ENCODE assay signal across 1 cellular context in the genomic region with DNA sequence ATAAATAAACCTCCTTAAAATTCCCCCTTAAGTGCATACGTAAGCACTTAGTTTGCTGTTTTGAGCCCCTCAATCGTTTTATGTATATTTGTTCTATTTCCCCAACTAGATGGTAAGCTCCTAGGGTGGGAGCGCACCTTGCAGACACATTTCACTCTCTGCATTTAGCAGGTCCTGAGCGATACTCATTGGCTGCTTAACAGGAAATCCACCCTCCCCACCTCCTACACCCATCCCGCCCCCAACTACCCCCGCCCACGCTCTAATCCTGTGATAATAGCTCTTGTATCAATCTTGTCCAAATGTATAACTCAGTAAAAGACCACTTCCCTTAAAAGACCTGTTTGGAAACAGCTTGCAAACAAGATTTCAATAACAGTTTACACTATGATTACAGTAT.
A peak's percentile ranks its signal among the peaks of the same experiment; 100 is the strongest.
TF ChIP-seq lines count a peak whose summit lies in the region.

No MANE protein-coding gene starts in this region.

TF ChIP-seq in K562, 482 proteins besides CTCF, POLR2A, EP300 and RAD21:
- TF ChIP-seq FOXJ2 (tag; IDR thresholded peaks at IDR 0.05) (no peak), KLF13 (tag; IDR thresholded peaks at IDR 0.05; ENCODE audit: borderline replicate concordance, low read depth) (no peak), ZBTB17 (CRISPR knock-in tag; IDR thresholded peaks at IDR 0.05) (no peak), RBM39 (optimal IDR thresholded peaks at IDR 0.05; ENCODE audit: low read depth, low read length) (no peak), NFYB (IDR thresholded peaks at IDR 0.05; ENCODE audit: extremely low read depth, insufficient read length) (peak; percentile 17), SPI1 (IDR thresholded peaks at IDR 0.05; ENCODE audit: borderline replicate concordance, low read depth, low read length) (no peak), ZNF57 (CRISPR knock-in tag; IDR thresholded peaks at IDR 0.05) (no peak), MTA3 (IDR thresholded peaks at IDR 0.05; ENCODE audit: borderline replicate concordance) (no peak), FOXK2 (conservative IDR thresholded peaks at IDR 0.05 in 1 of 2, IDR thresholded peaks at IDR 0.05 in 1 of 2; ENCODE audit: low read depth in 2 of 2) (no peak), CBX5 (IDR thresholded peaks at IDR 0.05; ENCODE audit: borderline replicate concordance, low read depth) (no peak), CEBPG (CRISPR knock-in tag; IDR thresholded peaks at IDR 0.05) (no peak), CEBPG (tag; conservative IDR thresholded peaks at IDR 0.05 in 1 of 2, IDR thresholded peaks at IDR 0.05 in 1 of 2) (no peak), HDAC6 (IDR thresholded peaks at IDR 0.05; ENCODE audit: low read depth, low read length) (no peak), SOX6 (IDR thresholded peaks at IDR 0.05) (no peak), FOXK1 (CRISPR knock-in tag; IDR thresholded peaks at IDR 0.05; ENCODE audit: borderline replicate concordance) (no peak), MAFK (IDR thresholded peaks at IDR 0.05; ENCODE audit: low read length) (peak; percentile 19; the same call in 1 of the 2 replicates), ZNF12 (CRISPR knock-in tag; IDR thresholded peaks at IDR 0.05) (no peak), MBD2 (IDR thresholded peaks at IDR 0.05; ENCODE audit: borderline replicate concordance, low read depth) (no peak), STAT5A (IDR thresholded peaks at IDR 0.05; ENCODE audit: borderline replicate concordance, low read length) (no peak), ZNF316 (IDR thresholded peaks at IDR 0.05) (peak; percentile 28; the same call in 1 of the 2 replicates), FOXA1 (IDR thresholded peaks at IDR 0.05; ENCODE audit: borderline replicate concordance) (no peak), EGR1 (conservative IDR thresholded peaks at IDR 0.05) (peak; percentile 81), MAFF (IDR thresholded peaks at IDR 0.05; ENCODE audit: low read length) (peak; percentile 7; the same call in 1 of the 2 replicates)
- TF ChIP-seq, protein P1, sequence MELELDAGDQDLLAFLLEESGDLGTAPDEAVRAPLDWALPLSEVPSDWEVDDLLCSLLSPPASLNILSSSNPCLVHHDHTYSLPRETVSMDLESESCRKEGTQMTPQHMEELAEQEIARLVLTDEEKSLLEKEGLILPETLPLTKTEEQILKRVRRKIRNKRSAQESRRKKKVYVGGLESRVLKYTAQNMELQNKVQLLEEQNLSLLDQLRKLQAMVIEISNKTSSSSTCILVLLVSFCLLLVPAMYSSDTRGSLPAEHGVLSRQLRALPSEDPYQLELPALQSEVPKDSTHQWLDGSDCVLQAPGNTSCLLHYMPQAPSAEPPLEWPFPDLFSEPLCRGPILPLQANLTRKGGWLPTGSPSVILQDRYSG (tag; conservative IDR thresholded peaks at IDR 0.05; ENCODE audit: low read depth): no peak
- TF ChIP-seq, protein P2, sequence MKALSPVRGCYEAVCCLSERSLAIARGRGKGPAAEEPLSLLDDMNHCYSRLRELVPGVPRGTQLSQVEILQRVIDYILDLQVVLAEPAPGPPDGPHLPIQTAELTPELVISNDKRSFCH (CRISPR knock-in tag; IDR thresholded peaks at IDR 0.05): no peak
- TF ChIP-seq, protein P2 (tag; IDR thresholded peaks at IDR 0.05): no peak
- TF ChIP-seq, protein P3, sequence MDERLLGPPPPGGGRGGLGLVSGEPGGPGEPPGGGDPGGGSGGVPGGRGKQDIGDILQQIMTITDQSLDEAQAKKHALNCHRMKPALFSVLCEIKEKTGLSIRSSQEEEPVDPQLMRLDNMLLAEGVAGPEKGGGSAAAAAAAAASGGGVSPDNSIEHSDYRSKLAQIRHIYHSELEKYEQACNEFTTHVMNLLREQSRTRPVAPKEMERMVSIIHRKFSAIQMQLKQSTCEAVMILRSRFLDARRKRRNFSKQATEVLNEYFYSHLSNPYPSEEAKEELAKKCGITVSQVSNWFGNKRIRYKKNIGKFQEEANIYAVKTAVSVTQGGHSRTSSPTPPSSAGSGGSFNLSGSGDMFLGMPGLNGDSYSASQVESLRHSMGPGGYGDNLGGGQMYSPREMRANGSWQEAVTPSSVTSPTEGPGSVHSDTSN (CRISPR knock-in tag; IDR thresholded peaks at IDR 0.05; ENCODE audit: low read depth): no peak
- TF ChIP-seq, protein P3 (tag; conservative IDR thresholded peaks at IDR 0.05; ENCODE audit: low read depth): no peak
- TF ChIP-seq, protein P4, sequence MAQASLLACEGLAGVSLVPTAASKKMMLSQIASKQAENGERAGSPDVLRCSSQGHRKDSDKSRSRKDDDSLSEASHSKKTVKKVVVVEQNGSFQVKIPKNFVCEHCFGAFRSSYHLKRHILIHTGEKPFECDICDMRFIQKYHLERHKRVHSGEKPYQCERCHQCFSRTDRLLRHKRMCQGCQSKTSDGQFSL (CRISPR knock-in tag; IDR thresholded peaks at IDR 0.05): no peak
- TF ChIP-seq, protein P4 (tag; IDR thresholded peaks at IDR 0.05): no peak
- TF ChIP-seq, protein P5, sequence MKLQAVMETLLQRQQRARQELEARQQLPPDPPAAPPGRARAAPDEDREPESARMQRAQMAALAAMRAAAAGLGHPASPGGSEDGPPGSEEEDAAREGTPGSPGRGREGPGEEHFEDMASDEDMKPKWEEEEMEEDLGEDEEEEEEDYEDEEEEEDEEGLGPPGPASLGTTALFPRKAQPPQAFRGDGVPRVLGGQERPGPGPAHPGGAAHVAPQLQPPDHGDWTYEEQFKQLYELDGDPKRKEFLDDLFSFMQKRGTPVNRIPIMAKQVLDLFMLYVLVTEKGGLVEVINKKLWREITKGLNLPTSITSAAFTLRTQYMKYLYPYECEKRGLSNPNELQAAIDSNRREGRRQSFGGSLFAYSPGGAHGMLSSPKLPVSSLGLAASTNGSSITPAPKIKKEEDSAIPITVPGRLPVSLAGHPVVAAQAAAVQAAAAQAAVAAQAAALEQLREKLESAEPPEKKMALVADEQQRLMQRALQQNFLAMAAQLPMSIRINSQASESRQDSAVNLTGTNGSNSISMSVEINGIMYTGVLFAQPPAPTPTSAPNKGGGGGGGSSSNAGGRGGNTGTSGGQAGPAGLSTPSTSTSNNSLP (IDR thresholded peaks at IDR 0.05; ENCODE audit: borderline replicate concordance, low read depth, low read length): no peak
- TF ChIP-seq, protein P6, sequence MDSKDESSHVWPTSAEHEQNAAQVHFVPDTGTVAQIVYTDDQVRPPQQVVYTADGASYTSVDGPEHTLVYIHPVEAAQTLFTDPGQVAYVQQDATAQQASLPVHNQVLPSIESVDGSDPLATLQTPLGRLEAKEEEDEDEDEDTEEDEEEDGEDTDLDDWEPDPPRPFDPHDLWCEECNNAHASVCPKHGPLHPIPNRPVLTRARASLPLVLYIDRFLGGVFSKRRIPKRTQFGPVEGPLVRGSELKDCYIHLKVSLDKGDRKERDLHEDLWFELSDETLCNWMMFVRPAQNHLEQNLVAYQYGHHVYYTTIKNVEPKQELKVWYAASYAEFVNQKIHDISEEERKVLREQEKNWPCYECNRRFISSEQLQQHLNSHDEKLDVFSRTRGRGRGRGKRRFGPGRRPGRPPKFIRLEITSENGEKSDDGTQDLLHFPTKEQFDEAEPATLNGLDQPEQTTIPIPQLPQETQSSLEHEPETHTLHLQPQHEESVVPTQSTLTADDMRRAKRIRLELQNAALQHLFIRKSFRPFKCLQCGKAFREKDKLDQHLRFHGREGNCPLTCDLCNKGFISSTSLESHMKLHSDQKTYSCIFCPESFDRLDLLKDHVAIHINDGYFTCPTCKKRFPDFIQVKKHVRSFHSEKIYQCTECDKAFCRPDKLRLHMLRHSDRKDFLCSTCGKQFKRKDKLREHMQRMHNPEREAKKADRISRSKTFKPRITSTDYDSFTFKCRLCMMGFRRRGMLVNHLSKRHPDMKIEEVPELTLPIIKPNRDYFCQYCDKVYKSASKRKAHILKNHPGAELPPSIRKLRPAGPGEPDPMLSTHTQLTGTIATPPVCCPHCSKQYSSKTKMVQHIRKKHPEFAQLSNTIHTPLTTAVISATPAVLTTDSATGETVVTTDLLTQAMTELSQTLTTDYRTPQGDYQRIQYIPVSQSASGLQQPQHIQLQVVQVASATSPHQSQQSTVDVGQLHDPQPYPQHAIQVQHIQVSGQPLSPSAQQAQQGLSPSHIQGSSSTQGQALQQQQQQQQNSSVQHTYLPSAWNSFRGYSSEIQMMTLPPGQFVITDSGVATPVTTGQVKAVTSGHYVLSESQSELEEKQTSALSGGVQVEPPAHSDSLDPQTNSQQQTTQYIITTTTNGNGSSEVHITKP (IDR thresholded peaks at IDR 0.05; ENCODE audit: partially characterized antibody): peak; percentile 18
- TF ChIP-seq, protein P7, sequence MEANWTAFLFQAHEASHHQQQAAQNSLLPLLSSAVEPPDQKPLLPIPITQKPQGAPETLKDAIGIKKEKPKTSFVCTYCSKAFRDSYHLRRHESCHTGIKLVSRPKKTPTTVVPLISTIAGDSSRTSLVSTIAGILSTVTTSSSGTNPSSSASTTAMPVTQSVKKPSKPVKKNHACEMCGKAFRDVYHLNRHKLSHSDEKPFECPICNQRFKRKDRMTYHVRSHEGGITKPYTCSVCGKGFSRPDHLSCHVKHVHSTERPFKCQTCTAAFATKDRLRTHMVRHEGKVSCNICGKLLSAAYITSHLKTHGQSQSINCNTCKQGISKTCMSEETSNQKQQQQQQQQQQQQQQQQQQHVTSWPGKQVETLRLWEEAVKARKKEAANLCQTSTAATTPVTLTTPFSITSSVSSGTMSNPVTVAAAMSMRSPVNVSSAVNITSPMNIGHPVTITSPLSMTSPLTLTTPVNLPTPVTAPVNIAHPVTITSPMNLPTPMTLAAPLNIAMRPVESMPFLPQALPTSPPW (CRISPR knock-in tag; IDR thresholded peaks at IDR 0.05): peak; percentile 41; the same call in 1 of the 2 replicates
- TF ChIP-seq, protein P8, sequence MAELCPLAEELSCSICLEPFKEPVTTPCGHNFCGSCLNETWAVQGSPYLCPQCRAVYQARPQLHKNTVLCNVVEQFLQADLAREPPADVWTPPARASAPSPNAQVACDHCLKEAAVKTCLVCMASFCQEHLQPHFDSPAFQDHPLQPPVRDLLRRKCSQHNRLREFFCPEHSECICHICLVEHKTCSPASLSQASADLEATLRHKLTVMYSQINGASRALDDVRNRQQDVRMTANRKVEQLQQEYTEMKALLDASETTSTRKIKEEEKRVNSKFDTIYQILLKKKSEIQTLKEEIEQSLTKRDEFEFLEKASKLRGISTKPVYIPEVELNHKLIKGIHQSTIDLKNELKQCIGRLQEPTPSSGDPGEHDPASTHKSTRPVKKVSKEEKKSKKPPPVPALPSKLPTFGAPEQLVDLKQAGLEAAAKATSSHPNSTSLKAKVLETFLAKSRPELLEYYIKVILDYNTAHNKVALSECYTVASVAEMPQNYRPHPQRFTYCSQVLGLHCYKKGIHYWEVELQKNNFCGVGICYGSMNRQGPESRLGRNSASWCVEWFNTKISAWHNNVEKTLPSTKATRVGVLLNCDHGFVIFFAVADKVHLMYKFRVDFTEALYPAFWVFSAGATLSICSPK (IDR thresholded peaks at IDR 0.05; ENCODE audit: borderline replicate concordance): no peak
- TF ChIP-seq, protein P9, sequence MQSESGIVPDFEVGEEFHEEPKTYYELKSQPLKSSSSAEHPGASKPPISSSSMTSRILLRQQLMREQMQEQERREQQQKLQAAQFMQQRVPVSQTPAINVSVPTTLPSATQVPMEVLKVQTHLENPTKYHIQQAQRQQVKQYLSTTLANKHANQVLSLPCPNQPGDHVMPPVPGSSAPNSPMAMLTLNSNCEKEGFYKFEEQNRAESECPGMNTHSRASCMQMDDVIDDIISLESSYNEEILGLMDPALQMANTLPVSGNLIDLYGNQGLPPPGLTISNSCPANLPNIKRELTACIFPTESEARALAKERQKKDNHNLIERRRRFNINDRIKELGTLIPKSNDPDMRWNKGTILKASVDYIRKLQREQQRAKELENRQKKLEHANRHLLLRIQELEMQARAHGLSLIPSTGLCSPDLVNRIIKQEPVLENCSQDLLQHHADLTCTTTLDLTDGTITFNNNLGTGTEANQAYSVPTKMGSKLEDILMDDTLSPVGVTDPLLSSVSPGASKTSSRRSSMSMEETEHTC (IDR thresholded peaks at IDR 0.05): no peak
TF ChIP-seq in K562: peak in this region for 7.
